ENCODE assay signal across 1 cellular context in genomic region chr10:112815238-112816032, GRCh38.
A peak's percentile ranks its signal among the peaks of the same experiment; 100 is the strongest.
TF ChIP-seq lines count a peak whose summit lies in the region.

No MANE protein-coding gene starts in this region.

TF ChIP-seq in K562, 482 proteins besides CTCF, POLR2A, EP300 and RAD21 (continued from another document):
- TF ChIP-seq PBX2 (CRISPR knock-in tag; IDR thresholded peaks at IDR 0.05; ENCODE audit: low read depth): no peak
- 0 out of 2 replicates have a peak, but pooled peaks have one; percentile 28 for TF ChIP-seq PBX2 (tag; conservative IDR thresholded peaks at IDR 0.05; ENCODE audit: low read depth)
- TF ChIP-seq EWSR1 (IDR thresholded peaks at IDR 0.05; ENCODE audit: borderline replicate concordance, low read depth, partially characterized antibody): no peak
- no peak for TF ChIP-seq KAT2B (IDR thresholded peaks at IDR 0.05; ENCODE audit: low read depth, low read length)
- TF ChIP-seq ZNF830 (CRISPR knock-in tag; IDR thresholded peaks at IDR 0.05): no peak
- TF ChIP-seq ARNT (IDR thresholded peaks at IDR 0.05): no peak
- no peak for TF ChIP-seq TFE3 (CRISPR knock-in tag; IDR thresholded peaks at IDR 0.05)
- TF ChIP-seq ETV1 (tag; conservative IDR thresholded peaks at IDR 0.05; ENCODE audit: low read depth): no peak
- peak; percentile 73 for TF ChIP-seq MEIS2 (IDR thresholded peaks at IDR 0.05; ENCODE audit: partially characterized antibody)
